ENCODE assay signal across 1 cellular context in the genomic region with DNA sequence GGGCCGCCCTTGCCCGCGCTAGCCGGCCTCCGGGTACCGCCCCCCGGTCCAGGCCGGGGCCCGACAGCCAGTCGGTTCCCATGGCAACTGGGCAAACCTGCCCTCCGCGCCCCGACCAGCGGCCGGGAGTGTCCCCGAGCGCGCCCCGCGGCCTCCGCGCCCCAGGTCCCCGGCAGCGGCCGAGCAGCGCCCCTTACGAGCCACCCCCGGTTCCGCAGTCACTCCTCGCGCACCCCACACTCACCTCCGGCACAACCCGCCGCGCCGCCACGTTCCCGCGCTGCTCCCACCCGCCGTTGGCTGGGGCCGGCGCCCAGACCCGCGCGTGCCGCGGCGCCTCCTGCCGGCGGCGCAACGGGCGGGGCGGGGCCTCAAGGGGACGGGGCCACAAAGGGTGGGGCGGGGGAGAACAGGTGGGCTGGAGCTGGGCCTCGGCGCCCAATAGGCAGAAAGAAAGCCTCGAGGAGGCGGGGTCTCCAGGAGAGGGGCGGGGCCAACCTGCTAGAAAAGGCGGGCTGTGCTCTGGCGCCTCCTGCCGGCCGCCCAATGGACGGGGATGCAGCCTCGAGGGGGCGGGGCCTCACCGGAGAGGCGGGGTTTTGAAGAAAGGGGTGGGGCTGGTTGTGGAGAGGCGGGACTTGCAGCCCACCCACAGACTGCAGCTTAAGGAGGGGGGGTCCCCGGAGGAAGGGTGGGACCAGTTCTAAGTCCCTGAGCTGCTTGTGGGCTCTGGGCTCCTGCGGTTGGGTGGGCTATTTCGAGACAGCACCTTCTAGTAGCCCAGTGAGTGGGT.
A peak's percentile ranks its signal among the peaks of the same experiment; 100 is the strongest.
TF ChIP-seq lines count a peak whose summit lies in the region.

A gene with protein sequence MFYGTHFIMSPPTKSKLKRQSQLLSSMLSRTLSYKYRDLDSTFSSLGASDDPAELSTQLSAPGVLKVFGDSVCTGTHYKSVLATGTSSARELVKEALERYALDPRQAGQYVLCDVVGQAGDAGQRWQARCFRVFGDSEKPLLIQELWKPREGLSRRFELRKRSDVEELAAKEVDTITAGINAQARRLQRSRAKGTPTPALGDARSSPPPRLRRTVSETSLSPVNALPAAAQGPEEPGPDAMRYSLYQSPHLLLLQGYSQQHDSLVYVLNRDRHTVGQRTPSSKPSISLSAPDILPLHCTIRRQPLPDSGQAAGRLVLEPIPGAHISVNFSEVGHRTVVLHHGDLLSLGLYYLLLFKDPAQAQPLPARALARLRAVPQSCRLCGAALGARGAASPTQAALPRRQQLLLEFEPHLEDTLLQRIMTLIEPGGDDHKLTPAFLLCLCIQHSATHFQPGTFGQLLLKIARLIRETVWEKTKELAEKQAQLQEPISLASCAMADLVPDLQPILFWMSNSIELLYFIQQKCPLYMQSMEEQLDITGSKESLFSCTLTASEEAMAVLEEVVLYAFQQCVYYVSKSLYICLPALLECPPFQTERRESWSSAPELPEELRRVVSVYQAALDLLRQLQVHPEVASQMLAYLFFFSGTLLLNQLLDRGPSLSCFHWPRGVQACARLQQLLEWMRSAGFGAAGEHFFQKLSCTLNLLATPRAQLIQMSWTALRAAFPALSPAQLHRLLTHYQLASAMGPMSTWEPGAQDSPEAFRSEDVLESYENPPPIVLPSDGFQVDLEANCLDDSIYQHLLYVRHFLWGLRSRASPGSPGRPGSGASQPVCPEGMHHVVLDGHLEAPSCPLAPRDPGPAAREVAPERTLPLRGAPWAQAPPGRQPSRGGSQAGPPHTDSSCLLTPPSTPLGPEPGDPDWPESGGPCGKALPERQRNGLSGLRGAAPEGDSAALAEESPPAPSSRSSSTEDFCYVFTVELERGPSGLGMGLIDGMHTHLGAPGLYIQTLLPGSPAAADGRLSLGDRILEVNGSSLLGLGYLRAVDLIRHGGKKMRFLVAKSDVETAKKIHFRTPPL (minus strand): TSS at position 365 of the 793 bp plus-strand sequence. CDS start 5,577 bp downstream, outside the sequence.

TF ChIP-seq in K562, 482 proteins besides CTCF, POLR2A, EP300 and RAD21 (continued from another document and continues in another):
- TF ChIP-seq, protein P1, sequence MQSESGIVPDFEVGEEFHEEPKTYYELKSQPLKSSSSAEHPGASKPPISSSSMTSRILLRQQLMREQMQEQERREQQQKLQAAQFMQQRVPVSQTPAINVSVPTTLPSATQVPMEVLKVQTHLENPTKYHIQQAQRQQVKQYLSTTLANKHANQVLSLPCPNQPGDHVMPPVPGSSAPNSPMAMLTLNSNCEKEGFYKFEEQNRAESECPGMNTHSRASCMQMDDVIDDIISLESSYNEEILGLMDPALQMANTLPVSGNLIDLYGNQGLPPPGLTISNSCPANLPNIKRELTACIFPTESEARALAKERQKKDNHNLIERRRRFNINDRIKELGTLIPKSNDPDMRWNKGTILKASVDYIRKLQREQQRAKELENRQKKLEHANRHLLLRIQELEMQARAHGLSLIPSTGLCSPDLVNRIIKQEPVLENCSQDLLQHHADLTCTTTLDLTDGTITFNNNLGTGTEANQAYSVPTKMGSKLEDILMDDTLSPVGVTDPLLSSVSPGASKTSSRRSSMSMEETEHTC (IDR thresholded peaks at IDR 0.05), result no peak
- no peak for TF ChIP-seq MTA1 (IDR thresholded peaks at IDR 0.05; ENCODE audit: borderline replicate concordance)
- no peak for TF ChIP-seq NCOA1 (IDR thresholded peaks at IDR 0.05; ENCODE audit: low read depth)
- TF ChIP-seq BMI1 (IDR thresholded peaks at IDR 0.05; ENCODE audit: low read length), result no peak
- TF ChIP-seq DIDO1 (tag; IDR thresholded peaks at IDR 0.05; ENCODE audit: low read depth), result no peak
- TF ChIP-seq PHF8 (IDR thresholded peaks at IDR 0.05; ENCODE audit: borderline replicate concordance, low read length), result peak; percentile 73; the same call in 1 of the 2 replicates
- TF ChIP-seq HNRNPUL1 (IDR thresholded peaks at IDR 0.05; ENCODE audit: low read length), result no peak
- no peak for TF ChIP-seq U2AF2 (optimal IDR thresholded peaks at IDR 0.05; ENCODE audit: low read depth, low read length)
- TF ChIP-seq ZBED1 (IDR thresholded peaks at IDR 0.05), result no peak
- TF ChIP-seq, protein P2, sequence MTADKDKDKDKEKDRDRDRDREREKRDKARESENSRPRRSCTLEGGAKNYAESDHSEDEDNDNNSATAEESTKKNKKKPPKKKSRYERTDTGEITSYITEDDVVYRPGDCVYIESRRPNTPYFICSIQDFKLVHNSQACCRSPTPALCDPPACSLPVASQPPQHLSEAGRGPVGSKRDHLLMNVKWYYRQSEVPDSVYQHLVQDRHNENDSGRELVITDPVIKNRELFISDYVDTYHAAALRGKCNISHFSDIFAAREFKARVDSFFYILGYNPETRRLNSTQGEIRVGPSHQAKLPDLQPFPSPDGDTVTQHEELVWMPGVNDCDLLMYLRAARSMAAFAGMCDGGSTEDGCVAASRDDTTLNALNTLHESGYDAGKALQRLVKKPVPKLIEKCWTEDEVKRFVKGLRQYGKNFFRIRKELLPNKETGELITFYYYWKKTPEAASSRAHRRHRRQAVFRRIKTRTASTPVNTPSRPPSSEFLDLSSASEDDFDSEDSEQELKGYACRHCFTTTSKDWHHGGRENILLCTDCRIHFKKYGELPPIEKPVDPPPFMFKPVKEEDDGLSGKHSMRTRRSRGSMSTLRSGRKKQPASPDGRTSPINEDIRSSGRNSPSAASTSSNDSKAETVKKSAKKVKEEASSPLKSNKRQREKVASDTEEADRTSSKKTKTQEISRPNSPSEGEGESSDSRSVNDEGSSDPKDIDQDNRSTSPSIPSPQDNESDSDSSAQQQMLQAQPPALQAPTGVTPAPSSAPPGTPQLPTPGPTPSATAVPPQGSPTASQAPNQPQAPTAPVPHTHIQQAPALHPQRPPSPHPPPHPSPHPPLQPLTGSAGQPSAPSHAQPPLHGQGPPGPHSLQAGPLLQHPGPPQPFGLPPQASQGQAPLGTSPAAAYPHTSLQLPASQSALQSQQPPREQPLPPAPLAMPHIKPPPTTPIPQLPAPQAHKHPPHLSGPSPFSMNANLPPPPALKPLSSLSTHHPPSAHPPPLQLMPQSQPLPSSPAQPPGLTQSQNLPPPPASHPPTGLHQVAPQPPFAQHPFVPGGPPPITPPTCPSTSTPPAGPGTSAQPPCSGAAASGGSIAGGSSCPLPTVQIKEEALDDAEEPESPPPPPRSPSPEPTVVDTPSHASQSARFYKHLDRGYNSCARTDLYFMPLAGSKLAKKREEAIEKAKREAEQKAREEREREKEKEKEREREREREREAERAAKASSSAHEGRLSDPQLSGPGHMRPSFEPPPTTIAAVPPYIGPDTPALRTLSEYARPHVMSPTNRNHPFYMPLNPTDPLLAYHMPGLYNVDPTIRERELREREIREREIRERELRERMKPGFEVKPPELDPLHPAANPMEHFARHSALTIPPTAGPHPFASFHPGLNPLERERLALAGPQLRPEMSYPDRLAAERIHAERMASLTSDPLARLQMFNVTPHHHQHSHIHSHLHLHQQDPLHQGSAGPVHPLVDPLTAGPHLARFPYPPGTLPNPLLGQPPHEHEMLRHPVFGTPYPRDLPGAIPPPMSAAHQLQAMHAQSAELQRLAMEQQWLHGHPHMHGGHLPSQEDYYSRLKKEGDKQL (CRISPR knock-in tag; IDR thresholded peaks at IDR 0.05; ENCODE audit: borderline replicate concordance), result no peak
- TF ChIP-seq ARHGAP35 (IDR thresholded peaks at IDR 0.05; ENCODE audit: partially characterized antibody), result no peak
- TF ChIP-seq KDM5B (IDR thresholded peaks at IDR 0.05; ENCODE audit: insufficient replicate concordance, low read depth, low read length), result peak; percentile 54
- TF ChIP-seq, protein P3, sequence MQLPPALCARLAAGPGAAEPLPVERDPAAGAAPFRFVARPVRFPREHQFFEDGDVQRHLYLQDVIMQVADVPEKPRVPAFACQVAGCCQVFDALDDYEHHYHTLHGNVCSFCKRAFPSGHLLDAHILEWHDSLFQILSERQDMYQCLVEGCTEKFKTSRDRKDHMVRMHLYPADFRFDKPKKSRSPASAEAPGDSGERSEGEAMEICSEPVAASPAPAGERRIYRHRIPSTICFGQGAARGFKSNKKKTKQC (CRISPR knock-in tag; IDR thresholded peaks at IDR 0.05), result no peak
- peak; percentile 34; the same call in 1 of the 2 replicates for TF ChIP-seq JUND (IDR thresholded peaks at IDR 0.05; ENCODE audit: borderline replicate concordance, low read depth, low read length)
- TF ChIP-seq JUND (tag; IDR thresholded peaks at IDR 0.05; ENCODE audit: borderline replicate concordance, low read depth, low read length), result no peak; the same call in 2 of the 3 replicates
- no peak for TF ChIP-seq ZNF57 (CRISPR knock-in tag; IDR thresholded peaks at IDR 0.05)
- TF ChIP-seq, protein P4, sequence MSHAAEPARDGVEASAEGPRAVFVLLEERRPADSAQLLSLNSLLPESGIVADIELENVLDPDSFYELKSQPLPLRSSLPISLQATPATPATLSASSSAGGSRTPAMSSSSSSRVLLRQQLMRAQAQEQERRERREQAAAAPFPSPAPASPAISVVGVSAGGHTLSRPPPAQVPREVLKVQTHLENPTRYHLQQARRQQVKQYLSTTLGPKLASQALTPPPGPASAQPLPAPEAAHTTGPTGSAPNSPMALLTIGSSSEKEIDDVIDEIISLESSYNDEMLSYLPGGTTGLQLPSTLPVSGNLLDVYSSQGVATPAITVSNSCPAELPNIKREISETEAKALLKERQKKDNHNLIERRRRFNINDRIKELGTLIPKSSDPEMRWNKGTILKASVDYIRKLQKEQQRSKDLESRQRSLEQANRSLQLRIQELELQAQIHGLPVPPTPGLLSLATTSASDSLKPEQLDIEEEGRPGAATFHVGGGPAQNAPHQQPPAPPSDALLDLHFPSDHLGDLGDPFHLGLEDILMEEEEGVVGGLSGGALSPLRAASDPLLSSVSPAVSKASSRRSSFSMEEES (CRISPR knock-in tag; IDR thresholded peaks at IDR 0.05), result no peak
- TF ChIP-seq STAT5B (CRISPR knock-in tag; IDR thresholded peaks at IDR 0.05), result no peak
- TF ChIP-seq ZNF431 (CRISPR knock-in tag; IDR thresholded peaks at IDR 0.05), result peak; percentile 30; the same call in 1 of the 2 replicates
- TF ChIP-seq SIX5 (IDR thresholded peaks at IDR 0.05; ENCODE audit: borderline replicate concordance in 1 of 2, insufficient read depth in 1 of 2, low read depth in 1 of 2, low read length in 2 of 2), result no peak
- TF ChIP-seq, protein P5, sequence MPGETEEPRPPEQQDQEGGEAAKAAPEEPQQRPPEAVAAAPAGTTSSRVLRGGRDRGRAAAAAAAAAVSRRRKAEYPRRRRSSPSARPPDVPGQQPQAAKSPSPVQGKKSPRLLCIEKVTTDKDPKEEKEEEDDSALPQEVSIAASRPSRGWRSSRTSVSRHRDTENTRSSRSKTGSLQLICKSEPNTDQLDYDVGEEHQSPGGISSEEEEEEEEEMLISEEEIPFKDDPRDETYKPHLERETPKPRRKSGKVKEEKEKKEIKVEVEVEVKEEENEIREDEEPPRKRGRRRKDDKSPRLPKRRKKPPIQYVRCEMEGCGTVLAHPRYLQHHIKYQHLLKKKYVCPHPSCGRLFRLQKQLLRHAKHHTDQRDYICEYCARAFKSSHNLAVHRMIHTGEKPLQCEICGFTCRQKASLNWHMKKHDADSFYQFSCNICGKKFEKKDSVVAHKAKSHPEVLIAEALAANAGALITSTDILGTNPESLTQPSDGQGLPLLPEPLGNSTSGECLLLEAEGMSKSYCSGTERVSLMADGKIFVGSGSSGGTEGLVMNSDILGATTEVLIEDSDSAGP (CRISPR knock-in tag; IDR thresholded peaks at IDR 0.05), result no peak
- TF ChIP-seq, protein P6, sequence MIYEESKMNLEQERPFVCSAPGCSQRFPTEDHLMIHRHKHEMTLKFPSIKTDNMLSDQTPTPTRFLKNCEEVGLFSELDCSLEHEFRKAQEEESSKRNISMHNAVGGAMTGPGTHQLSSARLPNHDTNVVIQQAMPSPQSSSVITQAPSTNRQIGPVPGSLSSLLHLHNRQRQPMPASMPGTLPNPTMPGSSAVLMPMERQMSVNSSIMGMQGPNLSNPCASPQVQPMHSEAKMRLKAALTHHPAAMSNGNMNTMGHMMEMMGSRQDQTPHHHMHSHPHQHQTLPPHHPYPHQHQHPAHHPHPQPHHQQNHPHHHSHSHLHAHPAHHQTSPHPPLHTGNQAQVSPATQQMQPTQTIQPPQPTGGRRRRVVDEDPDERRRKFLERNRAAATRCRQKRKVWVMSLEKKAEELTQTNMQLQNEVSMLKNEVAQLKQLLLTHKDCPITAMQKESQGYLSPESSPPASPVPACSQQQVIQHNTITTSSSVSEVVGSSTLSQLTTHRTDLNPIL (CRISPR knock-in tag; IDR thresholded peaks at IDR 0.05), result no peak
- TF ChIP-seq, protein P7, sequence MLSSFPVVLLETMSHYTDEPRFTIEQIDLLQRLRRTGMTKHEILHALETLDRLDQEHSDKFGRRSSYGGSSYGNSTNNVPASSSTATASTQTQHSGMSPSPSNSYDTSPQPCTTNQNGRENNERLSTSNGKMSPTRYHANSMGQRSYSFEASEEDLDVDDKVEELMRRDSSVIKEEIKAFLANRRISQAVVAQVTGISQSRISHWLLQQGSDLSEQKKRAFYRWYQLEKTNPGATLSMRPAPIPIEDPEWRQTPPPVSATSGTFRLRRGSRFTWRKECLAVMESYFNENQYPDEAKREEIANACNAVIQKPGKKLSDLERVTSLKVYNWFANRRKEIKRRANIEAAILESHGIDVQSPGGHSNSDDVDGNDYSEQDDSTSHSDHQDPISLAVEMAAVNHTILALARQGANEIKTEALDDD (IDR thresholded peaks at IDR 0.05), result no peak
- TF ChIP-seq ILF3 (IDR thresholded peaks at IDR 0.05; ENCODE audit: borderline replicate concordance), result no peak
- TF ChIP-seq ZNF224 (CRISPR knock-in tag; IDR thresholded peaks at IDR 0.05), result no peak
